Comparison of ENCODE assay signal across 8 cellular contexts in genomic region chr12:27383429-27384260, GRCh38. TPM values are rescaled to one million over a fixed set of nuclear protein-coding genes. Genes with fewer than 3 reads are reported as not detected.
DNase-seq lines count a peak whose midpoint lies in the region; ATAC-seq and TF ChIP-seq lines count a peak whose summit lies in the region.

No MANE protein-coding gene starts in this region.

- no peak overlapping the region for H3K4me3 Mint-ChIP-seq in activated T-cell treated with anti-CD3 and anti-CD28 coated beads, Interleukin-2, amount 50 U/mL, for 72 hours

- no peak overlapping the region for H3K27ac Mint-ChIP-seq in activated T-cell treated with anti-CD3 and anti-CD28 coated beads, Interleukin-2, amount 50 U/mL, for 72 hours

- WGBS in testis, 2 donors, result 71% methylated on average over 12 of the region's 12 CpGs

- CTCF ChIA-PET in AG04450 (lab: Charles Lee), result interaction anchor here (0.6 to 2.8 kb wide), 37 partner anchors 8 to 461 kb away, joined by 3 to 27 read pairs (median 5); partner anchors contain the start of gene BMAL2

- TF ChIP-seq POLR2A in testis (IDR thresholded peaks at IDR 0.05), result no peak

- ATAC-seq in GM19023 (IDR thresholded peaks at IDR 0.05; ENCODE audit: unreplicated experiment), result peak; percentile 70
- ATAC-seq in activated T-cell treated with anti-CD3 and anti-CD28 coated beads, Interleukin-2, amount 50 U/mL, for 72 hours (replicated peaks in 1 of 2), result peak; percentile 59 to 77

- no peaks in the 10 kb centered on the region for H3K9me2 ChIP-seq in Karpas-422 (replicated peaks; ENCODE audit: insufficient read depth, low read length)

- H3K9ac ChIP-seq in Karpas-422 (ENCODE audit: low read length), result no peak overlapping the region

- H3K4me1 ChIP-seq in Karpas-422 (ENCODE audit: low read length) (no peaks in the 10 kb centered on the region), osteoblast (ENCODE audit: insufficient read depth, low read length) (peaks cover 30% of the 10 kb centered on the region), testis (no peaks in the 10 kb centered on the region)

- H3K4me3 ChIP-seq in AG04450 (ENCODE audit: low read depth, low read length) (no peak overlapping the region), Karpas-422 (ENCODE audit: low read length) (no peak overlapping the region), osteoblast (ENCODE audit: insufficient read depth, low read length) (peak overlapping the region; percentile 49), testis (no peak overlapping the region)

- POLR2A ChIA-PET in AG04450 (lab: Yijun Ruan, JAX), result no interaction called here

- H3K36me3 Mint-ChIP-seq in activated T-cell treated with anti-CD3 and anti-CD28 coated beads, Interleukin-2, amount 50 U/mL, for 72 hours (ENCODE audit: insufficient read depth in 2 of 2), result no peaks in the 10 kb centered on the region

- peak; percentile 63 for DNase-seq in AG04450 (ENCODE audit: low read depth, low spot score)
- DNase-seq in Karpas-422, result peak; percentile 83
- DNase-seq in RKO (ENCODE audit: low spot score), result peak; percentile 86
- peak; percentile 67 to 73 for DNase-seq in activated T-cell treated with anti-CD3 and anti-CD28 coated beads, Interleukin-2, amount 50 U/mL, for 72 hours
- DNase-seq in fibroblast of the conjunctiva (ENCODE audit: low read depth), result peak; percentile 70
- peak; percentile 92 for DNase-seq in osteoblast (ENCODE audit: insufficient read length, low spot score, missing footprints)
- DNase-seq in testis, result peak; percentile 90

- H2AFZ ChIP-seq in Karpas-422 (ENCODE audit: low read length) (no peak overlapping the region), osteoblast (ENCODE audit: low read length) (peak overlapping the region; percentile 86)

- H3K27me3 Mint-ChIP-seq in activated T-cell treated with anti-CD3 and anti-CD28 coated beads, Interleukin-2, amount 50 U/mL, for 72 hours (ENCODE audit: low read depth), result no peaks in the 10 kb centered on the region

- H3K9me3 ChIP-seq in AG04450 (ENCODE audit: control insufficient read depth, insufficient read depth, low read length) (no peaks in the 10 kb centered on the region), Karpas-422 (ENCODE audit: low read length) (no peaks in the 10 kb centered on the region), osteoblast (ENCODE audit: low read depth, low read length) (no peaks in the 10 kb centered on the region), testis (no peaks in the 10 kb centered on the region)

- H3K9me3 Mint-ChIP-seq in activated T-cell treated with anti-CD3 and anti-CD28 coated beads, Interleukin-2, amount 50 U/mL, for 72 hours, result no peaks in the 10 kb centered on the region

- H3K27me3 ChIP-seq in AG04450 (ENCODE audit: control insufficient read depth, insufficient read depth, low read length) (no peaks in the 10 kb centered on the region), Karpas-422 (ENCODE audit: low read length) (no peaks in the 10 kb centered on the region), osteoblast (ENCODE audit: insufficient read depth, low read length) (no peaks in the 10 kb centered on the region), testis (no peaks in the 10 kb centered on the region)

- H3K79me2 ChIP-seq in Karpas-422 (ENCODE audit: low read length) (no peaks in the 10 kb centered on the region), osteoblast (ENCODE audit: insufficient read depth, low read length) (no peaks in the 10 kb centered on the region)

- H3K4me2 ChIP-seq in Karpas-422 (ENCODE audit: low read depth, low read length, poor library complexity, severe bottlenecking) (no peak overlapping the region), osteoblast (ENCODE audit: insufficient read depth, low read length) (peak overlapping the region; percentile 73)

- H3K27ac ChIP-seq in AG04450 (ENCODE audit: low read depth, low read length), result no peak overlapping the region
- no peak overlapping the region for H3K27ac ChIP-seq in Karpas-422 (ENCODE audit: low read length)
- peak overlapping the region; percentile 60 for H3K27ac ChIP-seq in osteoblast (ENCODE audit: low read depth, low read length)
- no peak overlapping the region for H3K27ac ChIP-seq in testis

- H3K4me1 Mint-ChIP-seq in activated T-cell treated with anti-CD3 and anti-CD28 coated beads, Interleukin-2, amount 50 U/mL, for 72 hours (ENCODE audit: low read depth), result no peaks in the 10 kb centered on the region

- H3K36me3 ChIP-seq in Karpas-422 (ENCODE audit: insufficient read depth, low read length) (no peaks in the 10 kb centered on the region), osteoblast (ENCODE audit: insufficient read depth, low read length) (peaks cover 14% of the 10 kb centered on the region), testis (ENCODE audit: low read depth, missing control alignments) (no peaks in the 10 kb centered on the region)

- peak; percentile 93 for TF ChIP-seq CTCF in AG04450 (IDR thresholded peaks at IDR 0.05; ENCODE audit: low read depth, low read length)
- TF ChIP-seq CTCF in osteoblast (IDR thresholded peaks at IDR 0.05; ENCODE audit: extremely low read depth, low read depth, low read length), result peak; percentile 99
- TF ChIP-seq CTCF in testis (IDR thresholded peaks at IDR 0.05), result peak; percentile 35 to 92 (median 72)

- intact Hi-C loops in testis (cut with DNase I; ENCODE audit: low total_unique reads), result no loop called here

- H4K20me1 ChIP-seq in Karpas-422 (ENCODE audit: insufficient read depth, low read depth, low read length), result no peaks in the 10 kb centered on the region
- H4K20me1 ChIP-seq in osteoblast (ENCODE audit: insufficient read depth, low read length), result no peaks in the 10 kb centered on the region

RNA-seq across cellular contexts. Expression of gene BMAL2, which starts 51.0 kb away (rescaled TPM):
- 22.9 and 28.8 TPM in 2 replicates for polyA plus RNA-seq in AG04450 (2011; rRNA removed)
- polyA minus RNA-seq in AG04450 (2011; rRNA and poly(A)+ RNA removed), result 18.8 and 29.0 TPM in 2 replicates
- not detected in 2 replicates for total RNA-seq in Karpas-422 (2014; rRNA removed; shearing (Covaris generic); ENCODE audit: low replicate concordance)
- 10 to 100 TPM; 16.1 to 17.0 TPM for total RNA-seq in activated T-cell treated with anti-CD3 and anti-CD28 coated beads, Interleukin-2, amount 50 U/mL, for 72 hours
- total RNA-seq in osteoblast, result 18.3 and 21.7 TPM in 2 replicates
- total RNA-seq in testis, result 1 to 10 TPM; 3.7 TPM
- polyA plus RNA-seq in testis (ENCODE audit: insufficient read depth, low read depth, low replicate concordance), result 2.7 TPM
